ENCODE assay signal across 18 cellular contexts in the genomic region with DNA sequence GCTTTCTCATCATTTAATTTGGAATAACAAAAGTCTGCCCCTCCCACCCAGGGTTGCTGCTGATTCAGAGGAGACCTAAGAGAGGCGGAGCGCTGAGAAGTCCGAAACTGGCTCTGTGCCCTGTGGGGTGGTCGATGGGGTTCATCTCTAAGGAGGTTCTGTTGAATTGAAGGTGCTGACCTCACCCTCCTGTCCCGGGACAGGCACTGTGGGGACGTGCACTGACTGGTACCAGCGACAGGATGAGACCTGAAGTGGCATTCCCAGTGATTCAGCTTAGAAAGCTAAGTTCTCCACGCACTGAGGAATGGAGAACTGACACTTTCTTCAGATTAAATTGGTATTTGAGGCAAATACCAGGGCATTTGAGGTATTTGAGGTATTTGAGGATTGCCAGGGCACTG. TPM values are rescaled to one million over a fixed set of nuclear protein-coding genes. Genes with fewer than 3 reads are reported as not detected.
DNase-seq lines count a peak whose midpoint lies in the region; ATAC-seq and TF ChIP-seq lines count a peak whose summit lies in the region.
"Had no signal": no experiment of that assay in that cellular context is flagged by ENCODE, and none has a peak within 500 bp of the region (broad histone marks: within the 10 kb centered on the region; RNA-seq: fewer than 3 reads in every experiment).

No MANE protein-coding gene starts in this region.

- peaks cover 14% of the 10 kb centered on the region for H3K4me1 Mint-ChIP-seq in WTC11
- H3K4me1 Mint-ChIP-seq: activated naive CD8-positive, alpha-beta T cell treated with anti-CD3 and anti-CD28 coated beads, Interleukin-2, amount 50 U/mL, for 24 hours had no signal

- intact Hi-C loops in vagina (cut with DNase I), result no loop called here

- no peak overlapping the region for H3K9ac ChIP-seq in skeletal muscle satellite cell (ENCODE audit: low read depth, low read length)

- H3K4me1 ChIP-seq in skeletal muscle satellite cell (ENCODE audit: control insufficient read depth, insufficient read depth, low read length) (peaks cover 19% of the 10 kb centered on the region), vagina (peaks cover 25% of the 10 kb centered on the region)
- H3K4me1 ChIP-seq: gastrocnemius medialis had no signal

- in situ Hi-C loops in GM13977 (cut with MboI; ENCODE audit: low pct_unique_long_range_greater_than_20kb, low sequenced_read_pairs, unreplicated experiment), result no loop called here

- ATAC-seq in WTC11 (peak; percentile 85), GM19467 (IDR thresholded peaks at IDR 0.05; ENCODE audit: unreplicated experiment) (no peak)
- ATAC-seq: activated naive CD8-positive, alpha-beta T cell treated with anti-CD3 and anti-CD28 coated beads, Interleukin-2, amount 50 U/mL, for 24 hours; gastrocnemius medialis; natural killer cell treated with Interleukin-12 subunit alpha and Interleukin-12 subunit beta and Interleukin-15 and Interleukin-18, amount 100 ng/mL, for 72 hours had no signal

- TF ChIP-seq CTCF in WTC11 (IDR thresholded peaks at IDR 0.05), result no peak
- no peak for TF ChIP-seq CTCF in GM13977 (IDR thresholded peaks at IDR 0.05; ENCODE audit: extremely low read depth, insufficient read depth, missing control alignments)
- no peak for TF ChIP-seq CTCF in vagina (IDR thresholded peaks at IDR 0.05)

- H3K9me3 ChIP-seq in skeletal muscle satellite cell (replicated peaks; ENCODE audit: low read length) (no peaks in the 10 kb centered on the region), vagina (no peaks in the 10 kb centered on the region)
- H3K9me3 ChIP-seq: gastrocnemius medialis, sigmoid colon had no signal

- no peaks in the 10 kb centered on the region for H3K36me3 Mint-ChIP-seq in WTC11
- H3K36me3 Mint-ChIP-seq: natural killer cell treated with Interleukin-12 subunit alpha and Interleukin-12 subunit beta and Interleukin-15 and Interleukin-18, amount 100 ng/mL, for 72 hours had no signal

- peaks cover 7% of the 10 kb centered on the region for H3K27me3 Mint-ChIP-seq in WTC11 (ENCODE audit: low read depth)
- H3K27me3 Mint-ChIP-seq: activated naive CD8-positive, alpha-beta T cell treated with anti-CD3 and anti-CD28 coated beads, Interleukin-2, amount 50 U/mL, for 24 hours; CD4-positive, CD25-positive, alpha-beta regulatory T cell; natural killer cell treated with Interleukin-12 subunit alpha and Interleukin-12 subunit beta and Interleukin-15 and Interleukin-18, amount 100 ng/mL, for 72 hours had no signal

- no peak overlapping the region for H3K27ac ChIP-seq in vagina
- H3K27ac ChIP-seq: dorsolateral prefrontal cortex, gastrocnemius medialis, sigmoid colon had no signal

- CTCF ChIA-PET in WTC11 (lab: Charles Lee), result interaction anchor here (0.5 to 2.4 kb wide), 10 partner anchors 8 to 493 kb away, joined by 3 to 11 read pairs (median 4); no protein-coding TSS in a partner anchor

- H3K4me2 ChIP-seq in skeletal muscle satellite cell (ENCODE audit: low read length), result peak overlapping the region; percentile 18

- H3K9me3 Mint-ChIP-seq in WTC11, result no peaks in the 10 kb centered on the region
- H3K9me3 Mint-ChIP-seq: activated naive CD8-positive, alpha-beta T cell treated with anti-CD3 and anti-CD28 coated beads, Interleukin-2, amount 50 U/mL, for 24 hours; CD4-positive, CD25-positive, alpha-beta regulatory T cell; natural killer cell treated with Interleukin-12 subunit alpha and Interleukin-12 subunit beta and Interleukin-15 and Interleukin-18, amount 100 ng/mL, for 72 hours had no signal

- DNase-seq in HK-2 (ENCODE audit: unreplicated experiment) (peak; percentile 83), WTC11 (ENCODE audit: low spot score) (no peak), glomerular visceral epithelial cell (ENCODE audit: extremely low spot score) (peak; percentile 91), GM13977 (ENCODE audit: low spot score) (no peak), midbrain (lab: John Stamatoyannopoulos, UW) (no peak), vagina (ENCODE audit: extremely low spot score in 2 of 2) (no peak)
- DNase-seq: activated CD4-positive, CD25-positive, alpha-beta regulatory T cell treated with anti-CD3 and anti-CD28 coated beads, Interleukin-2, amount 50 U/mL, for 72 hours; activated naive CD8-positive, alpha-beta T cell treated with anti-CD3 and anti-CD28 coated beads, Interleukin-2, amount 50 U/mL, for 24 hours; activated T-cell treated with anti-CD3 and anti-CD28 coated beads, Interleukin-2, amount 50 U/mL, for 1 hour; CD4-positive, CD25-positive, alpha-beta regulatory T cell; dorsolateral prefrontal cortex; gastrocnemius medialis; NCI-H187 treated with DMSO at 0.1 percent for 48 hours; sigmoid colon; SW 1271 had no signal

- POLR2A ChIA-PET in WTC11 (lab: Charles Lee), result interaction anchor here (1.0 kb wide), 1 partner anchor 10 kb away, joined by 3 read pairs; no protein-coding TSS in a partner anchor

- no peak overlapping the region for H3K27ac Mint-ChIP-seq in WTC11
- H3K27ac Mint-ChIP-seq: activated naive CD8-positive, alpha-beta T cell treated with anti-CD3 and anti-CD28 coated beads, Interleukin-2, amount 50 U/mL, for 24 hours; CD4-positive, CD25-positive, alpha-beta regulatory T cell had no signal

- peak overlapping the region; percentile 20 for H3K4me3 Mint-ChIP-seq in WTC11
- H3K4me3 Mint-ChIP-seq: activated naive CD8-positive, alpha-beta T cell treated with anti-CD3 and anti-CD28 coated beads, Interleukin-2, amount 50 U/mL, for 24 hours; CD4-positive, CD25-positive, alpha-beta regulatory T cell; natural killer cell treated with Interleukin-12 subunit alpha and Interleukin-12 subunit beta and Interleukin-15 and Interleukin-18, amount 100 ng/mL, for 72 hours had no signal

- H3K4me3 ChIP-seq in skeletal muscle satellite cell (ENCODE audit: low read length) (no peak overlapping the region), vagina (no peak overlapping the region)
- H3K4me3 ChIP-seq: dorsolateral prefrontal cortex, gastrocnemius medialis, sigmoid colon had no signal

- TF ChIP-seq POLR2A in vagina (IDR thresholded peaks at IDR 0.05), result no peak

- H3K27me3 ChIP-seq in skeletal muscle satellite cell (ENCODE audit: control insufficient read depth, insufficient read depth, low read length), result no peaks in the 10 kb centered on the region
- H3K27me3 ChIP-seq in vagina, result no peaks in the 10 kb centered on the region
- H3K27me3 ChIP-seq: dorsolateral prefrontal cortex, gastrocnemius medialis, sigmoid colon had no signal

- H3K36me3 ChIP-seq in skeletal muscle satellite cell (ENCODE audit: insufficient read depth, low read length), result no peaks in the 10 kb centered on the region
- H3K36me3 ChIP-seq in vagina, result no peaks in the 10 kb centered on the region
- H3K36me3 ChIP-seq: gastrocnemius medialis, sigmoid colon had no signal

TF ChIP-seq in WTC11, 78 proteins besides CTCF, POLR2A, EP300 and RAD21 (continues in another document):
- TF ChIP-seq JUN (CRISPR knock-in tag; IDR thresholded peaks at IDR 0.05) (no peak), EMX1 (CRISPR knock-in tag; IDR thresholded peaks at IDR 0.05) (no peak), NR2C2 (CRISPR knock-in tag; IDR thresholded peaks at IDR 0.05) (no peak), NR3C1 (CRISPR knock-in tag; conservative IDR thresholded peaks at IDR 0.05; ENCODE audit: low read depth) (no peak), IRF2 (CRISPR knock-in tag; IDR thresholded peaks at IDR 0.05; ENCODE audit: borderline replicate concordance, low read depth) (no peak), CREM (CRISPR knock-in tag; IDR thresholded peaks at IDR 0.05) (no peak), SMAD4 (CRISPR knock-in tag; IDR thresholded peaks at IDR 0.05) (no peak), NR1H2 (CRISPR knock-in tag; IDR thresholded peaks at IDR 0.05) (no peak), ELF4 (CRISPR knock-in tag; IDR thresholded peaks at IDR 0.05; ENCODE audit: low read depth) (no peak), GRHL2 (CRISPR knock-in tag; IDR thresholded peaks at IDR 0.05; ENCODE audit: insufficient replicate concordance, severe bottlenecking) (no peak), RORB (CRISPR knock-in tag; IDR thresholded peaks at IDR 0.05) (no peak)
- TF ChIP-seq, protein P1, sequence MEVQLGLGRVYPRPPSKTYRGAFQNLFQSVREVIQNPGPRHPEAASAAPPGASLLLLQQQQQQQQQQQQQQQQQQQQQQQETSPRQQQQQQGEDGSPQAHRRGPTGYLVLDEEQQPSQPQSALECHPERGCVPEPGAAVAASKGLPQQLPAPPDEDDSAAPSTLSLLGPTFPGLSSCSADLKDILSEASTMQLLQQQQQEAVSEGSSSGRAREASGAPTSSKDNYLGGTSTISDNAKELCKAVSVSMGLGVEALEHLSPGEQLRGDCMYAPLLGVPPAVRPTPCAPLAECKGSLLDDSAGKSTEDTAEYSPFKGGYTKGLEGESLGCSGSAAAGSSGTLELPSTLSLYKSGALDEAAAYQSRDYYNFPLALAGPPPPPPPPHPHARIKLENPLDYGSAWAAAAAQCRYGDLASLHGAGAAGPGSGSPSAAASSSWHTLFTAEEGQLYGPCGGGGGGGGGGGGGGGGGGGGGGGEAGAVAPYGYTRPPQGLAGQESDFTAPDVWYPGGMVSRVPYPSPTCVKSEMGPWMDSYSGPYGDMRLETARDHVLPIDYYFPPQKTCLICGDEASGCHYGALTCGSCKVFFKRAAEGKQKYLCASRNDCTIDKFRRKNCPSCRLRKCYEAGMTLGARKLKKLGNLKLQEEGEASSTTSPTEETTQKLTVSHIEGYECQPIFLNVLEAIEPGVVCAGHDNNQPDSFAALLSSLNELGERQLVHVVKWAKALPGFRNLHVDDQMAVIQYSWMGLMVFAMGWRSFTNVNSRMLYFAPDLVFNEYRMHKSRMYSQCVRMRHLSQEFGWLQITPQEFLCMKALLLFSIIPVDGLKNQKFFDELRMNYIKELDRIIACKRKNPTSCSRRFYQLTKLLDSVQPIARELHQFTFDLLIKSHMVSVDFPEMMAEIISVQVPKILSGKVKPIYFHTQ (CRISPR knock-in tag; IDR thresholded peaks at IDR 0.05), result no peak
- TF ChIP-seq, protein P2, sequence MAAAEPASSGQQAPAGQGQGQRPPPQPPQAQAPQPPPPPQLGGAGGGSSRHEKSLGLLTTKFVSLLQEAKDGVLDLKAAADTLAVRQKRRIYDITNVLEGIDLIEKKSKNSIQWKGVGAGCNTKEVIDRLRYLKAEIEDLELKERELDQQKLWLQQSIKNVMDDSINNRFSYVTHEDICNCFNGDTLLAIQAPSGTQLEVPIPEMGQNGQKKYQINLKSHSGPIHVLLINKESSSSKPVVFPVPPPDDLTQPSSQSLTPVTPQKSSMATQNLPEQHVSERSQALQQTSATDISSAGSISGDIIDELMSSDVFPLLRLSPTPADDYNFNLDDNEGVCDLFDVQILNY (CRISPR knock-in tag; IDR thresholded peaks at IDR 0.05), result no peak

RNA-seq across cellular contexts. Expression of a gene that starts 1.3 kb away (rescaled TPM):
- total RNA-seq in WTC11 (2021), result 2.0 to 3.7 TPM (median 2.7 TPM) in 3 replicates
- total RNA-seq in skeletal muscle satellite cell (2012; rRNA removed), result 0.44 TPM in 1 of 2 replicates, not detected in the other
- not detected for total RNA-seq in vagina

RNA-seq across cellular contexts. Expression of a gene that starts 20.3 kb away (rescaled TPM):
- total RNA-seq in WTC11 (2021) (10.9 to 12.9 TPM (median 12.5 TPM) in 3 replicates), vagina (not detected)
- not detected in 2 replicates for total RNA-seq in skeletal muscle satellite cell (2012; rRNA removed)
- total RNA-seq: CD4-positive, CD25-positive, alpha-beta regulatory T cell; gastrocnemius medialis; natural killer cell treated with Interleukin-12 subunit alpha and Interleukin-12 subunit beta and Interleukin-15 and Interleukin-18, amount 100 ng/mL, for 72 hours had no signal

RNA-seq across cellular contexts. Expression of a gene that starts 24.2 kb away (rescaled TPM):
- 30.7 to 32.9 TPM (median 31.3 TPM) in 3 replicates for total RNA-seq in WTC11 (2021)
- 49.1 and 57.8 TPM in 2 replicates for total RNA-seq in skeletal muscle satellite cell (2012; rRNA removed)
- 21.4 TPM for total RNA-seq in vagina

RNA-seq across cellular contexts. Expression of a gene that starts 51.1 kb away (rescaled TPM):
- total RNA-seq in WTC11 (2021), result 38.1 to 52.6 TPM (median 38.2 TPM) in 3 replicates
- total RNA-seq in skeletal muscle satellite cell (2012; rRNA removed), result 4.3 and 5.5 TPM in 2 replicates
- total RNA-seq in vagina, result 78.6 TPM
- total RNA-seq: CD4-positive, CD25-positive, alpha-beta regulatory T cell had no signal

Comparison
In these comparisons a context has a peak if more than half of its experiments do, and no peak if none do; other contexts are left out.
1. DNase-seq: peak in HK-2 (single experiment) and glomerular visceral epithelial cell (single experiment); none in WTC11 (single experiment), GM13977 (single experiment), midbrain (single experiment) and vagina (0 of 2).
2. RNA of a gene that starts 20.3 kb away (total RNA-seq): 10.9 to 12.9 TPM in WTC11; not detected in vagina (single experiment); every median in the first group is over 10 times any median in the second.